Comparison of ENCODE assay signal across 23 cellular contexts in the genomic region with DNA sequence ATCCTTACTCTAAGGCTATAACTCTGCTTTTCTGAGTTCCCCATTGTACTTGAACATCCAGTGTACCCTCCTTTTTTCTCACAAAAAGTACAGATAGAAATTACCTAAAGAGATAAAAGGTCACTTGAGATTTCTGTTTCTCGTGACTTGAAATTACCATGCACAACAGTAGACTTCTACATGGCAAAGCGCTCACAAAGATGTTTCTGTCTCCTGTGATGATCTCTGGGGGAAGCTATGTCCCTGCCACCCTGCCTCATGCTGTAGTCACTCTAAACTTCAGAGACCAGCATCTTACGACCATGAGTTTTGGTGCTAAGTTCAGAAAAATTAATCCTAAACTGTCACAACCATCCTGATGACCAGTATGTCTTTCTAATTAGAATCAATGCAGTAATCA. TPM values are rescaled to one million over a fixed set of nuclear protein-coding genes. Genes with fewer than 3 reads are reported as not detected.
DNase-seq lines count a peak whose midpoint lies in the region; ATAC-seq and TF ChIP-seq lines count a peak whose summit lies in the region.
"Had no signal": no experiment of that assay in that cellular context is flagged by ENCODE, and none has a peak within 500 bp of the region (broad histone marks: within the 10 kb centered on the region; RNA-seq: fewer than 3 reads in every experiment).

No MANE protein-coding gene starts in this region.

- H3K9me3 Mint-ChIP-seq in T-helper 2 cell treated with Interferon-gamma antibody and Interleukin-4, amounts not matched to agents 5 μg/mL and 100 μg/mL, for 36 hours, result no peaks in the 10 kb centered on the region
- H3K9me3 Mint-ChIP-seq: activated CD4-positive, alpha-beta T cell treated with anti-CD3 and anti-CD28 coated beads, Interleukin-2, amount 10 ng/mL, durations not matched to agents 7 days and 5 days; activated T-helper 17 cell treated with anti-CD3 and anti-CD28 coated beads, Interleukin-2, amount 50 U/mL, for 72 hours had no signal

- intact Hi-C loops in heart right ventricle (cut with DNase I), result loop anchor here in 1 of 10 donors (5.0 kb wide), 1 partner anchor 35 kb away; a partner anchor contains a TSS
- intact Hi-C loops in right cardiac atrium (cut with DNase I), result no loop called here
- intact Hi-C loops in stomach (cut with DNase I; ENCODE audit: low total_unique reads), result no loop called here

- H3K9me3 ChIP-seq in heart right ventricle (no peaks in the 10 kb centered on the region), right cardiac atrium (ENCODE audit: control insufficient read depth, low read length) (no peaks in the 10 kb centered on the region), muscle layer of duodenum (ENCODE audit: control insufficient read depth in 1 of 2, low read length in 2 of 2) (no peaks in the 10 kb centered on the region), stomach (no peaks in the 10 kb centered on the region)
- H3K9me3 ChIP-seq: BE2C, thyroid gland had no signal

- TF ChIP-seq CTCF in heart right ventricle (IDR thresholded peaks at IDR 0.05) (no peak), brain microvascular endothelial cell (IDR thresholded peaks at IDR 0.05; ENCODE audit: low read depth, low read length, missing control alignments) (no peak), stomach (IDR thresholded peaks at IDR 0.05) (no peak)

- H3K4me3 ChIP-seq in heart right ventricle, result peak overlapping the region in 1 of 10 donors; percentile 12
- no peak overlapping the region for H3K4me3 ChIP-seq in right cardiac atrium (ENCODE audit: low read length)
- H3K4me3 ChIP-seq in brain microvascular endothelial cell (ENCODE audit: low read depth, low read length), result no peak overlapping the region
- H3K4me3 ChIP-seq in muscle layer of duodenum (ENCODE audit: low read depth in 1 of 2, low read length in 2 of 2), result no peak overlapping the region
- no peak overlapping the region for H3K4me3 ChIP-seq in stomach
- H3K4me3 ChIP-seq: thyroid gland had no signal

- H3K27me3 Mint-ChIP-seq in T-helper 2 cell treated with Interferon-gamma antibody and Interleukin-4, amounts not matched to agents 5 μg/mL and 100 μg/mL, for 36 hours (ENCODE audit: low read depth), result peaks cover 4% of the 10 kb centered on the region

- in situ Hi-C loops in brain microvascular endothelial cell (cut with HindIII; ENCODE audit: low pct_ligation_motif_present, low sequenced_read_pairs), result no loop called here

- H3K36me3 Mint-ChIP-seq in T-helper 2 cell treated with Interferon-gamma antibody and Interleukin-4, amounts not matched to agents 5 μg/mL and 100 μg/mL, for 36 hours (ENCODE audit: low read depth), result no peaks in the 10 kb centered on the region
- H3K36me3 Mint-ChIP-seq: activated naive CD8-positive, alpha-beta T cell; naive thymus-derived CD4-positive, alpha-beta T cell had no signal

- TF ChIP-seq POLR2A in stomach (IDR thresholded peaks at IDR 0.05), result no peak

- no peak overlapping the region for H3K27ac Mint-ChIP-seq in T-helper 2 cell treated with Interferon-gamma antibody and Interleukin-4, amounts not matched to agents 5 μg/mL and 100 μg/mL, for 36 hours
- H3K27ac Mint-ChIP-seq: activated CD4-positive, alpha-beta T cell treated with anti-CD3 and anti-CD28 coated beads, Interleukin-2, amount 10 ng/mL, durations not matched to agents 7 days and 5 days; activated naive CD8-positive, alpha-beta T cell; activated T-helper 17 cell treated with anti-CD3 and anti-CD28 coated beads, Interleukin-2, amount 50 U/mL, for 72 hours; naive thymus-derived CD4-positive, alpha-beta T cell had no signal

- 62 to 64% methylated on average over 3 of the region's 3 CpGs for WGBS in heart right ventricle, 2 donors
- WGBS in right cardiac atrium, result 59% methylated on average over 3 of the region's 3 CpGs
- WGBS in stomach, 5 donors, result 77 to 84% (median 82%) methylated on average over 3 of the region's 3 CpGs

- no peak for ATAC-seq in heart right ventricle
- no peak for ATAC-seq in right cardiac atrium
- ATAC-seq: activated T-helper 17 cell treated with anti-CD3 and anti-CD28 coated beads, Interleukin-2, amount 50 U/mL, for 72 hours; naive thymus-derived CD4-positive, alpha-beta T cell had no signal

- H3K27me3 ChIP-seq in heart right ventricle, result no peaks in the 10 kb centered on the region
- H3K27me3 ChIP-seq in right cardiac atrium (ENCODE audit: control insufficient read depth, insufficient read depth), result no peaks in the 10 kb centered on the region
- H3K27me3 ChIP-seq in brain microvascular endothelial cell (replicated peaks), result no peaks in the 10 kb centered on the region
- H3K27me3 ChIP-seq in muscle layer of duodenum (ENCODE audit: low read depth, low read length), result no peaks in the 10 kb centered on the region
- H3K27me3 ChIP-seq in stomach, result no peaks in the 10 kb centered on the region
- H3K27me3 ChIP-seq: BE2C, thyroid gland had no signal

- no peak for TF ChIP-seq EP300 in stomach (IDR thresholded peaks at IDR 0.05)

- H3K36me3 ChIP-seq in heart right ventricle, result no peaks in the 10 kb centered on the region
- H3K36me3 ChIP-seq in brain microvascular endothelial cell (replicated peaks), result no peaks in the 10 kb centered on the region
- no peaks in the 10 kb centered on the region for H3K36me3 ChIP-seq in muscle layer of duodenum (ENCODE audit: control insufficient read depth in 1 of 2, insufficient read depth in 2 of 2, low read length in 2 of 2)
- no peaks in the 10 kb centered on the region for H3K36me3 ChIP-seq in stomach
- H3K36me3 ChIP-seq: BE2C, thyroid gland had no signal

- H3K27ac ChIP-seq in heart right ventricle (peak overlapping the region in 9 of 10 donors; percentile 5 to 84 (median 55)), right cardiac atrium (ENCODE audit: low read length) (no peak overlapping the region), brain microvascular endothelial cell (peak overlapping the region; percentile 75), muscle layer of duodenum (ENCODE audit: low read length) (peak overlapping the region; percentile 57), stomach (peak overlapping the region in 3 of 5 donors; percentile 12 to 40 (median 19))
- H3K27ac ChIP-seq: parathyroid adenoma, thyroid gland had no signal

- H3K4me1 Mint-ChIP-seq in T-helper 2 cell treated with Interferon-gamma antibody and Interleukin-4, amounts not matched to agents 5 μg/mL and 100 μg/mL, for 36 hours (ENCODE audit: low read depth), result peaks cover 5% of the 10 kb centered on the region
- H3K4me1 Mint-ChIP-seq: activated T-helper 17 cell treated with anti-CD3 and anti-CD28 coated beads, Interleukin-2, amount 50 U/mL, for 72 hours had no signal

- H3K4me3 Mint-ChIP-seq in T-helper 2 cell treated with Interferon-gamma antibody and Interleukin-4, amounts not matched to agents 5 μg/mL and 100 μg/mL, for 36 hours, result no peak overlapping the region
- H3K4me3 Mint-ChIP-seq: activated CD4-positive, alpha-beta T cell treated with anti-CD3 and anti-CD28 coated beads, Interleukin-2, amount 10 ng/mL, durations not matched to agents 7 days and 5 days; activated naive CD8-positive, alpha-beta T cell; activated T-helper 17 cell treated with anti-CD3 and anti-CD28 coated beads, Interleukin-2, amount 50 U/mL, for 72 hours; naive thymus-derived CD4-positive, alpha-beta T cell had no signal

- DNase-seq in heart right ventricle (no peak), right cardiac atrium (no peak), brain microvascular endothelial cell (no peak), stomach (no peak), amygdala (lab: John Stamatoyannopoulos, UW) (no peak), NOMO-1 treated with dmso at 0.1 percent for 144 hours (lab: John Stamatoyannopoulos, UW; ENCODE audit: unreplicated experiment) (no peak)
- no peak for DNase-seq in T-helper 2 cell treated with Interferon-gamma antibody and Interleukin-4, amounts not matched to agents 5 μg/mL and 100 μg/mL, for 36 hours (ENCODE audit: low spot score)
- DNase-seq: activated CD4-positive, alpha-beta T cell treated with anti-CD3 and anti-CD28 coated beads, Interleukin-2, amount 10 ng/mL, durations not matched to agents 7 days and 5 days; activated CD8-positive, alpha-beta memory T cell treated with anti-CD3 and anti-CD28 coated beads, Interleukin-2, amount 50 U/mL, for 4 hours; effector CD8-positive, alpha-beta T cell; GOT3; Kasumi-1; naive thymus-derived CD4-positive, alpha-beta T cell; NCI-H2227 treated with DMSO at 0.1 percent for 48 hours; small intestine; stimulated activated naive CD4-positive, alpha-beta T cell; thyroid gland had no signal

- H3K4me1 ChIP-seq in heart right ventricle (peaks cover 12 to 99% (median 90%) of the 10 kb centered on the region in 9 donors), right cardiac atrium (ENCODE audit: control insufficient read depth, insufficient read depth, low read length) (peaks cover 20% of the 10 kb centered on the region), muscle layer of duodenum (ENCODE audit: control insufficient read depth in 1 of 2, insufficient read depth in 2 of 2, low read length in 2 of 2) (peaks cover 11 to 46% of the 10 kb centered on the region in 2 donors), stomach (peaks cover 29 to 94% (median 75%) of the 10 kb centered on the region in 4 donors)
- H3K4me1 ChIP-seq: parathyroid adenoma had no signal

RNA-seq across cellular contexts. Expression of a gene that starts 36.2 kb away (rescaled TPM):
- 100 to 1,000 TPM in 9 of 10 donors, 10 to 100 TPM in 1; 96.8 to 145 (median 126) TPM for total RNA-seq in heart right ventricle
- polyA plus RNA-seq in heart right ventricle, result 10 to 100 TPM; 16.7 to 37.2 TPM
- 100 to 1,000 TPM; 125 to 143 (median 134) TPM for total RNA-seq in right cardiac atrium
- polyA plus RNA-seq in right cardiac atrium, result 22.5 TPM
- 100 to 1,000 TPM in 4 of 5 donors, 10 to 100 TPM in 1; 30.1 to 624 (median 148) TPM for total RNA-seq in stomach
- polyA plus RNA-seq in stomach, result 1 to 10 TPM; 6.7 to 9.4 (median 7.7) TPM
- total RNA-seq: activated CD4-positive, alpha-beta T cell treated with anti-CD3 and anti-CD28 coated beads, Interleukin-2, amount 10 ng/mL, durations not matched to agents 7 days and 5 days; T-helper 1 cell treated with Interleukin-12 subunit alpha and Interleukin-12 subunit beta and Interleukin-4 antibody, amounts not matched to agents 30 ng/mL and 1 ng/mL, for 36 hours had no signal
- polyA plus RNA-seq: naive thymus-derived CD4-positive, alpha-beta T cell had no signal
